1 cellular context compared by ENCODE assay signal in the genomic region with DNA sequence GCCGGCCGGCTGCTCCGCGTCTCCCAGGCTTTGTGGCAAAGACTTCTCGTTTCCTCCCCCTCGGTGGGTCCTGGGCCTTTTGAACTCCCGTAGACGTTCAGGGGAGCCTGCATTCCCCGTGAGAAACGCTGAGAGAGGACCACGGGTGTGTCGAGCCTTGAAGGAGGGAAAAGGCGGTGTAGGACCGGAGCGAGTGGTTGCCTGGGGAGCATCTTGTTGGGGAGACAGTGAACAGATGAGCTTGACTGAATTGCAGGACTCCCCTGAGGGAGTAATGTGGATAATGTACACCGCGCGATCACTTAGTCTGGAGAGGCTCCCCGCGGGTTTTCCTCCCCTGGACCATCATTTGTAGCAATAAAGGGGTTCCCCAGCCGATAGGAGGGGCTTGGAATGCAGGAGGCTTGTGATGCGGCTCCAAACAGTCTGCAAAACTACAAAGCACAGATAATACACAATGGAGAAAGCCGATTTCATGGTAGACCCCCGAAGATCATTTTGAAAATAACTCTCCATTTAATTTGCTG.
A peak's percentile ranks its signal among the peaks of the same experiment; 100 is the strongest.
TF ChIP-seq lines count a peak whose summit lies in the region.

No MANE protein-coding gene starts in this region.

TF ChIP-seq in H1, 55 proteins besides CTCF, POLR2A, EP300 and RAD21 (continued from another document):
- TF ChIP-seq YY1 (IDR thresholded peaks at IDR 0.05; ENCODE audit: low read depth, low read length) (no peak), CBX5 (IDR thresholded peaks at IDR 0.05; ENCODE audit: low read depth, low read length) (no peak), ZNF274 (IDR thresholded peaks at IDR 0.05; ENCODE audit: borderline replicate concordance, extremely low read depth, low read length) (no peak), MAFK (IDR thresholded peaks at IDR 0.05; ENCODE audit: low read depth, low read length) (no peak), BRCA1 (IDR thresholded peaks at IDR 0.05; ENCODE audit: low read depth, low read length) (no peak), RFX5 (IDR thresholded peaks at IDR 0.05; ENCODE audit: borderline replicate concordance, low read depth, low read length) (no peak), PHF8 (conservative IDR thresholded peaks at IDR 0.05; ENCODE audit: low read depth, low read length) (peak; percentile 59), SUZ12 (IDR thresholded peaks at IDR 0.05; ENCODE audit: low read length) (no peak), TAF1 (IDR thresholded peaks at IDR 0.05; ENCODE audit: low read depth, low read length) (no peak), BCL11A (IDR thresholded peaks at IDR 0.05; ENCODE audit: low read depth in 2 of 2, low read length in 2 of 2) (no peak), JUND (IDR thresholded peaks at IDR 0.05; ENCODE audit: low read length) (no peak), KDM5A (IDR thresholded peaks at IDR 0.05; ENCODE audit: low read length) (no peak), EZH2 (IDR thresholded peaks at IDR 0.05; ENCODE audit: low read depth, low read length, severe bottlenecking) (no peak), CEBPB (IDR thresholded peaks at IDR 0.05; ENCODE audit: low read depth, low read length) (no peak), TCF12 (IDR thresholded peaks at IDR 0.05; ENCODE audit: low read depth, low read length) (no peak), ASH2L (IDR thresholded peaks at IDR 0.05; ENCODE audit: low read length) (peak; percentile 67), BACH1 (IDR thresholded peaks at IDR 0.05; ENCODE audit: low read length) (no peak), FOSL1 (IDR thresholded peaks at IDR 0.05; ENCODE audit: insufficient read depth, low read depth, low read length) (no peak), SIX5 (IDR thresholded peaks at IDR 0.05; ENCODE audit: low read depth, low read length) (no peak)
- TF ChIP-seq, protein P1, sequence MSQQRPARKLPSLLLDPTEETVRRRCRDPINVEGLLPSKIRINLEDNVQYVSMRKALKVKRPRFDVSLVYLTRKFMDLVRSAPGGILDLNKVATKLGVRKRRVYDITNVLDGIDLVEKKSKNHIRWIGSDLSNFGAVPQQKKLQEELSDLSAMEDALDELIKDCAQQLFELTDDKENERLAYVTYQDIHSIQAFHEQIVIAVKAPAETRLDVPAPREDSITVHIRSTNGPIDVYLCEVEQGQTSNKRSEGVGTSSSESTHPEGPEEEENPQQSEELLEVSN (IDR thresholded peaks at IDR 0.05) = no peak
- TF ChIP-seq, protein P2, sequence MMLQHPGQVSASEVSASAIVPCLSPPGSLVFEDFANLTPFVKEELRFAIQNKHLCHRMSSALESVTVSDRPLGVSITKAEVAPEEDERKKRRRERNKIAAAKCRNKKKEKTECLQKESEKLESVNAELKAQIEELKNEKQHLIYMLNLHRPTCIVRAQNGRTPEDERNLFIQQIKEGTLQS (IDR thresholded peaks at IDR 0.05; ENCODE audit: insufficient read depth, low read depth, low read length) = no peak
TF ChIP-seq in H1: peak in this region for 3.
